In the genomic region with DNA sequence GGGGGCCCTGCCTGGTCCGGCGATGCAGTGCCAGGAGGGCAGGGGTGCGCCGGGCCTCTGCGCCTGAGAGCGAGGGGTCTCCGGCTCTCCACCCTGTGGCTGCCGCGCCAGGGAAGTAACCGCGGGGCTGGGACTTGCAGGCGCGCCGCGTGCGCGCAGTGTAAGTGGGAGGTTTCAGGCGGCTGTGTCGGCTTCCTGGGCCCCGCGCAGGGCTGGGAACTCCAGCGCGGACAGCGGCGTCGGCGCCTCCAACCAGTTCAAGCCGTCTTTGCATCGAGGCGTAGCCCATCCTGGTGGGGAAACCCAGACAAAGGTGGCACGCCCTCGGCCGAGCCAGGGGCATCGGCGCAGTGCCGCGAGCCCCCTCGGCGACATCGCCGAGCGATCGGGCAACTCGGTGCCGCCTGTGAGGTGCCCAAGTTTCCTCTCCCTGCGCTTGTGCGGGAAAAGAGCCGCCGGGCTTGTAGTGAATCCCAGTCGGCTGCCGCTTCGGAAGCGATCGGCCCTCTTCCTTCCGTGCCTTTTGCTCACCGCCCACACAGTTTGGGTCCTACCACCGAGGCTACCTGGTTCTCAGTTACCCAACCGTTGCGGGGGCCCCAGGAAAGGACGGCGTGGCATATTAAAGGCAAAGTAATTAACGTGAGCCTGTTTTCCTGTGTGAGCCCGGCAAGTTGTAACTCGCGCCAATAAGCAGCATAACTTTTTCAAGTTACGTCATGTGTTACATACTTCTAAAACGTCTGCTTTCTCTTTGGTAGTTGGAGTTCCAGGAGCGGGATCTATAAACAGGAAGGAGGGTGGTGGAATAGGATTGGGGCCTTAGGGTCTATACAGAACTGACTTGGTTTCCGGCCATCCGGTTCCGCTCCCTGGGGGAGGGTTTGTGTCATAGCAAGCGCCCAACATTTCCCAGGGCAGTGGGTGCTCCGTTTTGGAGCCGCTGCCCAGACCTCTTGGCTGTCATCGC, we compare ENCODE assay signal across 8 cellular contexts. TPM values are rescaled to one million over a fixed set of nuclear protein-coding genes. Genes with fewer than 3 reads are reported as not detected.
DNase-seq lines count a peak whose midpoint lies in the region; ATAC-seq and TF ChIP-seq lines count a peak whose summit lies in the region.

No MANE protein-coding gene starts in this region.

- peak overlapping the region; percentile 68 for H3K27ac Mint-ChIP-seq in activated T-helper 2 cell treated with anti-CD3 and anti-CD28 coated beads, Interferon-gamma antibody, Interleukin-2, Interleukin-4, amounts not matched to agents 10 μg/mL and 5 μg/mL and 100 μg/mL, durations not matched to agents 14 hours and 24 hours and 36 hours
- peak overlapping the region; percentile 77 for H3K27ac Mint-ChIP-seq in nephron progenitor cell
- H3K27ac Mint-ChIP-seq in stimulated activated naive CD8-positive, alpha-beta T cell treated with anti-CD3 and anti-CD28 coated beads, Interleukin-15, Interleukin-2, amounts not matched to agents 100 ng/mL and 50 ng/mL, for 24 hours = peak overlapping the region; percentile 89

- peaks cover 4% of the 10 kb centered on the region for H3K27me3 Mint-ChIP-seq in activated T-helper 2 cell treated with anti-CD3 and anti-CD28 coated beads, Interferon-gamma antibody, Interleukin-2, Interleukin-4, amounts not matched to agents 10 μg/mL and 5 μg/mL and 100 μg/mL, durations not matched to agents 14 hours and 24 hours and 36 hours (ENCODE audit: low read depth)
- peaks cover 7% of the 10 kb centered on the region for H3K27me3 Mint-ChIP-seq in nephron progenitor cell (ENCODE audit: low read depth, poor library complexity)
- no peaks in the 10 kb centered on the region for H3K27me3 Mint-ChIP-seq in stimulated activated naive CD8-positive, alpha-beta T cell treated with anti-CD3 and anti-CD28 coated beads, Interleukin-15, Interleukin-2, amounts not matched to agents 100 ng/mL and 50 ng/mL, for 24 hours

- intact Hi-C loops in activated T-helper 2 cell treated with anti-CD3 and anti-CD28 coated beads, Interferon-gamma antibody, Interleukin-2, Interleukin-4, amounts not matched to agents 10 μg/mL and 5 μg/mL and 100 μg/mL, durations not matched to agents 14 hours and 24 hours and 36 hours (cut with micrococcal nuclease) = loop anchor here (1.0 to 2.0 kb wide), 5 partner anchors 25 to 243 kb away; partner anchors contain the start of gene ESD

- peak overlapping the region; percentile 94 for H3K4me3 ChIP-seq in fibroblast of pulmonary artery (replicated peaks; ENCODE audit: low read depth, low read length)

- no peaks in the 10 kb centered on the region for H3K36me3 Mint-ChIP-seq in activated T-helper 2 cell treated with anti-CD3 and anti-CD28 coated beads, Interferon-gamma antibody, Interleukin-2, Interleukin-4, amounts not matched to agents 10 μg/mL and 5 μg/mL and 100 μg/mL, durations not matched to agents 14 hours and 24 hours and 36 hours (ENCODE audit: low read depth)
- no peaks in the 10 kb centered on the region for H3K36me3 Mint-ChIP-seq in nephron progenitor cell (ENCODE audit: low read depth)
- peaks cover 4% of the 10 kb centered on the region for H3K36me3 Mint-ChIP-seq in stimulated activated naive CD8-positive, alpha-beta T cell treated with anti-CD3 and anti-CD28 coated beads, Interleukin-15, Interleukin-2, amounts not matched to agents 100 ng/mL and 50 ng/mL, for 24 hours (ENCODE audit: low read depth)

- H3K4me1 Mint-ChIP-seq in activated T-helper 2 cell treated with anti-CD3 and anti-CD28 coated beads, Interferon-gamma antibody, Interleukin-2, Interleukin-4, amounts not matched to agents 10 μg/mL and 5 μg/mL and 100 μg/mL, durations not matched to agents 14 hours and 24 hours and 36 hours (ENCODE audit: low read depth) = peaks cover 40% of the 10 kb centered on the region
- H3K4me1 Mint-ChIP-seq in nephron progenitor cell = peaks cover 49% of the 10 kb centered on the region
- H3K4me1 Mint-ChIP-seq in stimulated activated naive CD8-positive, alpha-beta T cell treated with anti-CD3 and anti-CD28 coated beads, Interleukin-15, Interleukin-2, amounts not matched to agents 100 ng/mL and 50 ng/mL, for 24 hours (ENCODE audit: low read depth) = peaks cover 56% of the 10 kb centered on the region

- ATAC-seq in GM19328 (IDR thresholded peaks at IDR 0.05; ENCODE audit: unreplicated experiment) = peak; percentile 42
- ATAC-seq in HG03521 (IDR thresholded peaks at IDR 0.05; ENCODE audit: unreplicated experiment) = peak; percentile 37

- H3K4me3 Mint-ChIP-seq in activated T-helper 2 cell treated with anti-CD3 and anti-CD28 coated beads, Interferon-gamma antibody, Interleukin-2, Interleukin-4, amounts not matched to agents 10 μg/mL and 5 μg/mL and 100 μg/mL, durations not matched to agents 14 hours and 24 hours and 36 hours (ENCODE audit: low read depth) = peak overlapping the region; percentile 91
- H3K4me3 Mint-ChIP-seq in nephron progenitor cell = peak overlapping the region; percentile 95
- H3K4me3 Mint-ChIP-seq in stimulated activated naive CD8-positive, alpha-beta T cell treated with anti-CD3 and anti-CD28 coated beads, Interleukin-15, Interleukin-2, amounts not matched to agents 100 ng/mL and 50 ng/mL, for 24 hours = peak overlapping the region; percentile 87

- no peak; the same call in 1 of the 2 replicates for TF ChIP-seq CTCF in C4-2B (conservative IDR thresholded peaks at IDR 0.05)
- TF ChIP-seq CTCF in fibroblast of pulmonary artery (IDR thresholded peaks at IDR 0.05; ENCODE audit: low read length, missing control alignments) = peak; percentile 8
- peak; percentile 20 for TF ChIP-seq CTCF in nephron progenitor cell (IDR thresholded peaks at IDR 0.05)

- peak overlapping the region; percentile 80 for H3K27ac ChIP-seq in C4-2B

- peak; percentile 87 for DNase-seq in RPMI7951 (ENCODE audit: low read depth)
- peak; percentile 63 for DNase-seq in activated T-helper 2 cell treated with anti-CD3 and anti-CD28 coated beads, Interferon-gamma antibody, Interleukin-2, Interleukin-4, amounts not matched to agents 10 μg/mL and 5 μg/mL and 100 μg/mL, durations not matched to agents 14 hours and 24 hours and 36 hours (ENCODE audit: low spot score)
- peak; percentile 91 for DNase-seq in fibroblast of pulmonary artery (ENCODE audit: low read depth)
- peak; percentile 72 for DNase-seq in nephron progenitor cell

- H3K9me3 Mint-ChIP-seq in activated T-helper 2 cell treated with anti-CD3 and anti-CD28 coated beads, Interferon-gamma antibody, Interleukin-2, Interleukin-4, amounts not matched to agents 10 μg/mL and 5 μg/mL and 100 μg/mL, durations not matched to agents 14 hours and 24 hours and 36 hours = no peaks in the 10 kb centered on the region
- no peaks in the 10 kb centered on the region for H3K9me3 Mint-ChIP-seq in nephron progenitor cell
- H3K9me3 Mint-ChIP-seq in stimulated activated naive CD8-positive, alpha-beta T cell treated with anti-CD3 and anti-CD28 coated beads, Interleukin-15, Interleukin-2, amounts not matched to agents 100 ng/mL and 50 ng/mL, for 24 hours = no peaks in the 10 kb centered on the region

RNA-seq across cellular contexts. Expression of gene LRCH1, which starts 1.2 kb away (rescaled TPM):
- 5.8 TPM in 2 replicates for total RNA-seq in RPMI7951 (2014; rRNA removed; shearing (Covaris generic))
- total RNA-seq in activated T-helper 2 cell treated with anti-CD3 and anti-CD28 coated beads, Interferon-gamma antibody, Interleukin-2, Interleukin-4, amounts not matched to agents 10 μg/mL and 5 μg/mL and 100 μg/mL, durations not matched to agents 14 hours and 24 hours and 36 hours = 16.9 and 17.8 TPM in 2 replicates

Comparison
In these comparisons a context has a peak if more than half of its experiments do, and no peak if none do; other contexts are left out.
1. Peak in every context shown above with its lines: DNase-seq, ATAC-seq, H3K4me3 ChIP-seq and H3K27ac ChIP-seq.